In genomic region chr9:69147041-69147834, GRCh38 we compare ENCODE assay signal across 1 cellular context.
TF ChIP-seq lines count a peak whose summit lies in the region.

No MANE protein-coding gene starts in this region.

TF ChIP-seq in GM23338, 12 proteins besides CTCF, POLR2A, EP300 and RAD21 (continued from another document):
- TF ChIP-seq ETS1 (IDR thresholded peaks at IDR 0.05), result no peak
- no peak for TF ChIP-seq JUNB (IDR thresholded peaks at IDR 0.05; ENCODE audit: unreplicated experiment)
- TF ChIP-seq ZNF462 (CRISPR knock-in tag; IDR thresholded peaks at IDR 0.05), result no peak
- TF ChIP-seq, protein P1, sequence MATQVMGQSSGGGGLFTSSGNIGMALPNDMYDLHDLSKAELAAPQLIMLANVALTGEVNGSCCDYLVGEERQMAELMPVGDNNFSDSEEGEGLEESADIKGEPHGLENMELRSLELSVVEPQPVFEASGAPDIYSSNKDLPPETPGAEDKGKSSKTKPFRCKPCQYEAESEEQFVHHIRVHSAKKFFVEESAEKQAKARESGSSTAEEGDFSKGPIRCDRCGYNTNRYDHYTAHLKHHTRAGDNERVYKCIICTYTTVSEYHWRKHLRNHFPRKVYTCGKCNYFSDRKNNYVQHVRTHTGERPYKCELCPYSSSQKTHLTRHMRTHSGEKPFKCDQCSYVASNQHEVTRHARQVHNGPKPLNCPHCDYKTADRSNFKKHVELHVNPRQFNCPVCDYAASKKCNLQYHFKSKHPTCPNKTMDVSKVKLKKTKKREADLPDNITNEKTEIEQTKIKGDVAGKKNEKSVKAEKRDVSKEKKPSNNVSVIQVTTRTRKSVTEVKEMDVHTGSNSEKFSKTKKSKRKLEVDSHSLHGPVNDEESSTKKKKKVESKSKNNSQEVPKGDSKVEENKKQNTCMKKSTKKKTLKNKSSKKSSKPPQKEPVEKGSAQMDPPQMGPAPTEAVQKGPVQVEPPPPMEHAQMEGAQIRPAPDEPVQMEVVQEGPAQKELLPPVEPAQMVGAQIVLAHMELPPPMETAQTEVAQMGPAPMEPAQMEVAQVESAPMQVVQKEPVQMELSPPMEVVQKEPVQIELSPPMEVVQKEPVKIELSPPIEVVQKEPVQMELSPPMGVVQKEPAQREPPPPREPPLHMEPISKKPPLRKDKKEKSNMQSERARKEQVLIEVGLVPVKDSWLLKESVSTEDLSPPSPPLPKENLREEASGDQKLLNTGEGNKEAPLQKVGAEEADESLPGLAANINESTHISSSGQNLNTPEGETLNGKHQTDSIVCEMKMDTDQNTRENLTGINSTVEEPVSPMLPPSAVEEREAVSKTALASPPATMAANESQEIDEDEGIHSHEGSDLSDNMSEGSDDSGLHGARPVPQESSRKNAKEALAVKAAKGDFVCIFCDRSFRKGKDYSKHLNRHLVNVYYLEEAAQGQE (IDR thresholded peaks at IDR 0.05; ENCODE audit: unreplicated experiment), result no peak
- no peak for TF ChIP-seq POLR2AphosphoS5 (IDR thresholded peaks at IDR 0.05; ENCODE audit: low read depth)
